1 cellular context compared by ENCODE assay signal in genomic region chr15:58393196-58393790, GRCh38.
TF ChIP-seq lines count a peak whose summit lies in the region.

No MANE protein-coding gene starts in this region.

TF ChIP-seq in IMR-90, 13 proteins besides CTCF, POLR2A, EP300 and RAD21:
- no peak for TF ChIP-seq CEBPB (IDR thresholded peaks at IDR 0.05; ENCODE audit: low read depth, low read length)
- no peak for TF ChIP-seq MXI1 (IDR thresholded peaks at IDR 0.05; ENCODE audit: borderline replicate concordance, low read depth, low read length)
- TF ChIP-seq MAFK (IDR thresholded peaks at IDR 0.05; ENCODE audit: low read depth, low read length): no peak
- TF ChIP-seq NFE2L2 (IDR thresholded peaks at IDR 0.05; ENCODE audit: low read depth, low read length): no peak
- no peak for TF ChIP-seq FOS (IDR thresholded peaks at IDR 0.05; ENCODE audit: low read depth, low read length)
- no peak for TF ChIP-seq SMC3 (IDR thresholded peaks at IDR 0.05; ENCODE audit: low read depth, low read length)
- TF ChIP-seq RFX5 (IDR thresholded peaks at IDR 0.05; ENCODE audit: low read depth, low read length): no peak
- no peak for TF ChIP-seq RCOR1 (IDR thresholded peaks at IDR 0.05; ENCODE audit: insufficient replicate concordance, low read length)
- no peak for TF ChIP-seq BHLHE40 (IDR thresholded peaks at IDR 0.05; ENCODE audit: low read depth, low read length)
- TF ChIP-seq ELK1 (IDR thresholded peaks at IDR 0.05; ENCODE audit: borderline replicate concordance, low read depth, low read length): no peak
- TF ChIP-seq MAZ (IDR thresholded peaks at IDR 0.05; ENCODE audit: borderline replicate concordance, low read depth, low read length): no peak
- no peak for TF ChIP-seq CHD1 (IDR thresholded peaks at IDR 0.05; ENCODE audit: low read depth, low read length)
- no peak for TF ChIP-seq USF2 (IDR thresholded peaks at IDR 0.05; ENCODE audit: low read depth, low read length)
TF ChIP-seq in IMR-90: peak in this region for 0.
